ENCODE assay signal across 18 cellular contexts in the genomic region with DNA sequence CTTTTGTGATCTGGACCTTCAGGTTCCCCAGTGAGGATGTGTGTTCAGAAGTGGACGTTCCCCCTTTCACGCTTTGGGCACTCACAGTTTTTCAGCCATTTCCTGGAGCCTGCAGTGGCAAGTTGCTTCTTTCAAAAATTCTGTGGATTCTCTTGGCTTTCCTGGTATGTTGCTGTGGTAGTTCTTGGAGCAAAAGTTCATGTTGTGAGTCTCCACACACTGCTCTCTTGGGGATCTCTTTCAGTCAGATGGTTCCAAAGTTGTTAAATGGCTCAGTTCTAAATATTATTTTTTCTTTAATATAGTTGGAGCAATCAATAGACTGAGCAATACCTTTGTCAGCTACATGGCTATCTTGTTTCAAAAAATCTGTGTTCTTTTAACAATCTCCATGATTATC.
"Had no signal": no experiment of that assay in that cellular context is flagged by ENCODE, and none has a peak within 500 bp of the region (broad histone marks: within the 10 kb centered on the region; RNA-seq: fewer than 3 reads in every experiment).

No MANE protein-coding gene starts in this region.

- H3K4me1 Mint-ChIP-seq: activated naive CD8-positive, alpha-beta T cell treated with anti-CD3 and anti-CD28 coated beads for 36 hours; brain; stimulated activated effector memory CD8-positive, alpha-beta T cell treated with anti-CD3 and anti-CD28 coated beads, Interleukin-12 subunit alpha, Interleukin-12 subunit beta, amount 100 ng/mL, for 72 hours had no signal

- H3K27ac ChIP-seq: gastroesophageal sphincter, parathyroid adenoma, transverse colon had no signal

- H3K27me3 ChIP-seq: gastroesophageal sphincter, transverse colon had no signal

- H3K36me3 ChIP-seq: gastroesophageal sphincter, transverse colon had no signal

- DNase-seq: activated B cell treated with CpG ODN at 0.5 μM for 24 hours; activated CD4-positive, alpha-beta T cell treated with anti-CD3 and anti-CD28 coated beads for 48 hours; activated CD8-positive, alpha-beta memory T cell treated with anti-CD3 and anti-CD28 coated beads, Interleukin-2, amount 50 U/mL, for 48 hours; activated CD8-positive, alpha-beta T cell treated with anti-CD3 and anti-CD28 coated beads for 36 hours; activated gamma-delta T cell; activated naive CD8-positive, alpha-beta T cell treated with anti-CD3 and anti-CD28 coated beads for 36 hours; activated T-cell treated with anti-CD3 and anti-CD28 coated beads, Interleukin-2, amount 50 U/mL, for 72 hours; central memory CD4-positive, alpha-beta T cell; cortex of kidney; effector CD4-positive, alpha-beta T cell; islet precursor cell; transverse colon had no signal

- H3K27ac Mint-ChIP-seq: activated B cell treated with CpG ODN at 0.5 μM for 24 hours; activated CD8-positive, alpha-beta T cell treated with anti-CD3 and anti-CD28 coated beads for 36 hours; activated naive CD8-positive, alpha-beta T cell treated with anti-CD3 and anti-CD28 coated beads for 36 hours; activated T-cell treated with anti-CD3 and anti-CD28 coated beads, Interleukin-2, amount 50 U/mL, for 72 hours; brain; stimulated activated effector memory CD8-positive, alpha-beta T cell treated with anti-CD3 and anti-CD28 coated beads, Interleukin-12 subunit alpha, Interleukin-12 subunit beta, amount 100 ng/mL, for 72 hours; T-helper 1 cell treated with Interleukin-12 subunit alpha and Interleukin-12 subunit beta and Interleukin-4 antibody, amounts not matched to agents 30 μg/mL and 1 μg/mL, for 36 hours had no signal

- ATAC-seq: activated CD8-positive, alpha-beta T cell treated with anti-CD3 and anti-CD28 coated beads for 36 hours; activated T-cell treated with anti-CD3 and anti-CD28 coated beads, Interleukin-2, amount 50 U/mL, for 72 hours; gastroesophageal sphincter; stimulated activated effector memory CD8-positive, alpha-beta T cell treated with anti-CD3 and anti-CD28 coated beads, Interleukin-12 subunit alpha, Interleukin-12 subunit beta, amount 100 ng/mL, for 72 hours had no signal

- H3K36me3 Mint-ChIP-seq: activated naive CD8-positive, alpha-beta T cell treated with anti-CD3 and anti-CD28 coated beads for 36 hours; brain; stimulated activated effector memory CD8-positive, alpha-beta T cell treated with anti-CD3 and anti-CD28 coated beads, Interleukin-12 subunit alpha, Interleukin-12 subunit beta, amount 100 ng/mL, for 72 hours had no signal

- H3K79me2 ChIP-seq: parathyroid adenoma had no signal

- H3K9ac ChIP-seq: parathyroid adenoma had no signal

- H3K9me3 ChIP-seq: transverse colon had no signal

- H2AFZ ChIP-seq: parathyroid adenoma had no signal

- H3K27me3 Mint-ChIP-seq: activated B cell treated with CpG ODN at 0.5 μM for 24 hours; activated CD8-positive, alpha-beta T cell treated with anti-CD3 and anti-CD28 coated beads for 36 hours; brain had no signal

- H3K9me3 Mint-ChIP-seq: activated CD8-positive, alpha-beta T cell treated with anti-CD3 and anti-CD28 coated beads for 36 hours; T-helper 1 cell treated with Interleukin-12 subunit alpha and Interleukin-12 subunit beta and Interleukin-4 antibody, amounts not matched to agents 30 μg/mL and 1 μg/mL, for 36 hours had no signal

- H3K4me1 ChIP-seq: gastroesophageal sphincter, parathyroid adenoma, transverse colon had no signal

- H3K4me3 ChIP-seq: gastroesophageal sphincter, lung, transverse colon had no signal

- H3K4me3 Mint-ChIP-seq: activated B cell treated with CpG ODN at 0.5 μM for 24 hours; activated CD8-positive, alpha-beta T cell treated with anti-CD3 and anti-CD28 coated beads for 36 hours; activated naive CD8-positive, alpha-beta T cell treated with anti-CD3 and anti-CD28 coated beads for 36 hours; activated T-cell treated with anti-CD3 and anti-CD28 coated beads, Interleukin-2, amount 50 U/mL, for 72 hours; brain; stimulated activated effector memory CD8-positive, alpha-beta T cell treated with anti-CD3 and anti-CD28 coated beads, Interleukin-12 subunit alpha, Interleukin-12 subunit beta, amount 100 ng/mL, for 72 hours; T-helper 1 cell treated with Interleukin-12 subunit alpha and Interleukin-12 subunit beta and Interleukin-4 antibody, amounts not matched to agents 30 μg/mL and 1 μg/mL, for 36 hours had no signal
